Comparison of ENCODE assay signal across 15 cellular contexts in genomic region chr7:81233208-81233940, GRCh38.
"Had no signal": no experiment of that assay in that cellular context is flagged by ENCODE, and none has a peak within 500 bp of the region (broad histone marks: within the 10 kb centered on the region; RNA-seq: fewer than 3 reads in every experiment).

No MANE protein-coding gene starts in this region.

- H3K4me1 ChIP-seq: colonic mucosa, left lung, tibial artery had no signal

- H3K9me3 ChIP-seq: colonic mucosa, heart right ventricle, left lung, pancreas, tibial artery had no signal

- H3K27ac ChIP-seq: cardiac muscle cell, colonic mucosa, heart right ventricle, left lung, pancreas, skin epidermis, tibial artery, VCaP had no signal

- H3K36me3 ChIP-seq: cardiac muscle cell, colonic mucosa, heart right ventricle, left lung, pancreas, tibial artery had no signal

- DNase-seq: activated CD4-positive, alpha-beta T cell treated with anti-CD3 and anti-CD28 coated beads for 36 hours; activated CD8-positive, alpha-beta memory T cell treated with anti-CD3 and anti-CD28 coated beads, Interleukin-2, amount 50 U/mL, for 48 hours; activated CD8-positive, alpha-beta T cell treated with anti-CD3 and anti-CD28 coated beads, Interleukin-2, amount 10 ng/mL, durations not matched to agents 7 days and 5 days; activated naive CD4-positive, alpha-beta T cell; colonic mucosa; effector CD4-positive, alpha-beta T cell; islet precursor cell; mesendoderm; tibial artery had no signal

- H3K4me3 ChIP-seq: cardiac muscle cell, colonic mucosa, heart right ventricle, left lung, pancreas, skin epidermis, tibial artery had no signal

- ATAC-seq: activated CD4-positive, alpha-beta T cell treated with anti-CD3 and anti-CD28 coated beads for 36 hours; activated CD8-positive, alpha-beta T cell treated with anti-CD3 and anti-CD28 coated beads, Interleukin-2, amount 10 ng/mL, durations not matched to agents 7 days and 5 days; left lung had no signal

- H3K27me3 ChIP-seq: cardiac muscle cell, colonic mucosa, heart right ventricle, left lung, pancreas, tibial artery had no signal
